13 cellular contexts compared by ENCODE assay signal in the genomic region with DNA sequence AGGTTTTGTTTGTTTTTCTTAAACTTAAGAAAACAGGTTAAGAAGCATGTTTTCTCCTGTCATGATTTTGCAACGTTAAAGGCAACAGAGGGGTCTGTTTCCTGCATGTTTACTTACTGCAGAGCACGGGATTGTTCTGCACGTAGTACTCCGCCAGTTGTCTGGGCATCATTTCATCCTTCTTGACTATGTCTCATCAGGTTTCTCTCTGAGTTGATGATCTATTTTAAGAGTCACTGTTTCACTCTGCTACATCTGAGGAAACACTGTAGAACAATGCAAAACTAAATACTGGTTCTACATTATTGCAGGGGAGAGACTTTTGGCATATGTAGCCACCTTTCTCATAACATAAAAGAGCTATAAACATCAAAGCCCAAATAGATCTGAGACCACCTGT.
DNase-seq lines count a peak whose midpoint lies in the region; ATAC-seq and TF ChIP-seq lines count a peak whose summit lies in the region.
"Had no signal": no experiment of that assay in that cellular context is flagged by ENCODE, and none has a peak within 500 bp of the region (broad histone marks: within the 10 kb centered on the region; RNA-seq: fewer than 3 reads in every experiment).

No MANE protein-coding gene starts in this region.

- H3K9me3 ChIP-seq in uterus: no peaks in the 10 kb centered on the region
- H3K9me3 ChIP-seq: right lobe of liver had no signal

- DNase-seq in stimulated activated naive CD8-positive, alpha-beta T cell treated with anti-CD3 and anti-CD28 coated beads, Interleukin-15, amount 100 ng/mL, for 72 hours: no peak
- DNase-seq in AG08396 (ENCODE audit: low spot score): no peak
- DNase-seq in uterus: no peak
- no peak for DNase-seq in 8988T
- no peak for DNase-seq in NCI-H524 (lab: John Stamatoyannopoulos, UW)
- DNase-seq: activated CD8-positive, alpha-beta memory T cell treated with anti-CD3 and anti-CD28 coated beads, Interleukin-2, amount 10 ng/mL, durations not matched to agents 7 days and 5 days; anterior cingulate cortex; Kasumi-1; NCI-H2171; right lobe of liver had no signal

- H3K27ac ChIP-seq in uterus: no peak overlapping the region
- H3K27ac ChIP-seq: right lobe of liver had no signal

- no peak overlapping the region for H3K4me3 Mint-ChIP-seq in stimulated activated naive CD8-positive, alpha-beta T cell treated with anti-CD3 and anti-CD28 coated beads, Interleukin-15, Interleukin-2, amounts not matched to agents 100 ng/mL and 50 ng/mL, for 24 hours
- H3K4me3 Mint-ChIP-seq in stimulated activated naive CD8-positive, alpha-beta T cell treated with anti-CD3 and anti-CD28 coated beads, Interleukin-15, amount 100 ng/mL, for 72 hours: no peak overlapping the region
- H3K4me3 Mint-ChIP-seq: activated CD8-positive, alpha-beta memory T cell treated with anti-CD3 and anti-CD28 coated beads, Interleukin-2, amount 10 ng/mL, durations not matched to agents 7 days and 5 days had no signal

- no peaks in the 10 kb centered on the region for H3K36me3 Mint-ChIP-seq in stimulated activated naive CD8-positive, alpha-beta T cell treated with anti-CD3 and anti-CD28 coated beads, Interleukin-15, Interleukin-2, amounts not matched to agents 100 ng/mL and 50 ng/mL, for 24 hours (ENCODE audit: low read depth)
- H3K36me3 Mint-ChIP-seq: activated CD8-positive, alpha-beta memory T cell treated with anti-CD3 and anti-CD28 coated beads, Interleukin-2, amount 10 ng/mL, durations not matched to agents 7 days and 5 days had no signal

- H3K27me3 ChIP-seq in uterus: no peaks in the 10 kb centered on the region

- peak overlapping the region; percentile 11 for H3K27ac Mint-ChIP-seq in stimulated activated naive CD8-positive, alpha-beta T cell treated with anti-CD3 and anti-CD28 coated beads, Interleukin-15, Interleukin-2, amounts not matched to agents 100 ng/mL and 50 ng/mL, for 24 hours
- no peak overlapping the region for H3K27ac Mint-ChIP-seq in stimulated activated naive CD8-positive, alpha-beta T cell treated with anti-CD3 and anti-CD28 coated beads, Interleukin-15, amount 100 ng/mL, for 72 hours
- H3K27ac Mint-ChIP-seq: activated CD8-positive, alpha-beta memory T cell treated with anti-CD3 and anti-CD28 coated beads, Interleukin-2, amount 10 ng/mL, durations not matched to agents 7 days and 5 days had no signal

- H3K9me3 Mint-ChIP-seq in stimulated activated naive CD8-positive, alpha-beta T cell treated with anti-CD3 and anti-CD28 coated beads, Interleukin-15, Interleukin-2, amounts not matched to agents 100 ng/mL and 50 ng/mL, for 24 hours: no peaks in the 10 kb centered on the region
- peaks cover 0 to 5% of the 10 kb centered on the region in 2 donors for H3K9me3 Mint-ChIP-seq in stimulated activated naive CD8-positive, alpha-beta T cell treated with anti-CD3 and anti-CD28 coated beads, Interleukin-15, amount 100 ng/mL, for 72 hours

- intact Hi-C loops in uterus (cut with DNase I; ENCODE audit: low total_unique reads): no loop called here

- ATAC-seq in stimulated activated naive CD8-positive, alpha-beta T cell treated with anti-CD3 and anti-CD28 coated beads, Interleukin-15, amount 100 ng/mL, for 72 hours: no peak
- ATAC-seq in HG02678 (IDR thresholded peaks at IDR 0.05; ENCODE audit: unreplicated experiment): peak; percentile 68
- ATAC-seq in HG03521 (IDR thresholded peaks at IDR 0.05; ENCODE audit: unreplicated experiment): peak; percentile 49
- ATAC-seq: right lobe of liver had no signal

- H3K27me3 Mint-ChIP-seq in stimulated activated naive CD8-positive, alpha-beta T cell treated with anti-CD3 and anti-CD28 coated beads, Interleukin-15, Interleukin-2, amounts not matched to agents 100 ng/mL and 50 ng/mL, for 24 hours: peaks cover 11% of the 10 kb centered on the region
- H3K27me3 Mint-ChIP-seq in stimulated activated naive CD8-positive, alpha-beta T cell treated with anti-CD3 and anti-CD28 coated beads, Interleukin-15, amount 100 ng/mL, for 72 hours: peaks cover 8% of the 10 kb centered on the region
- H3K27me3 Mint-ChIP-seq: activated CD8-positive, alpha-beta memory T cell treated with anti-CD3 and anti-CD28 coated beads, Interleukin-2, amount 10 ng/mL, durations not matched to agents 7 days and 5 days had no signal

- TF ChIP-seq POLR2A in uterus (IDR thresholded peaks at IDR 0.05): no peak

- TF ChIP-seq CTCF in uterus (IDR thresholded peaks at IDR 0.05): no peak

- H3K4me1 Mint-ChIP-seq in stimulated activated naive CD8-positive, alpha-beta T cell treated with anti-CD3 and anti-CD28 coated beads, Interleukin-15, Interleukin-2, amounts not matched to agents 100 ng/mL and 50 ng/mL, for 24 hours (ENCODE audit: low read depth): peaks cover 21% of the 10 kb centered on the region
- H3K4me1 Mint-ChIP-seq in stimulated activated naive CD8-positive, alpha-beta T cell treated with anti-CD3 and anti-CD28 coated beads, Interleukin-15, amount 100 ng/mL, for 72 hours: no peaks in the 10 kb centered on the region

- no peaks in the 10 kb centered on the region for H3K36me3 ChIP-seq in uterus
- H3K36me3 ChIP-seq: right lobe of liver had no signal

- H3K4me3 ChIP-seq in uterus: no peak overlapping the region
- H3K4me3 ChIP-seq: right lobe of liver had no signal

- H3K4me1 ChIP-seq in uterus: no peaks in the 10 kb centered on the region
